Comparison of ENCODE assay signal across 18 cellular contexts in genomic region chr5:138570871-138571270, GRCh38.
"Had no signal": no experiment of that assay in that cellular context is flagged by ENCODE, and none has a peak within 500 bp of the region (broad histone marks: within the 10 kb centered on the region; RNA-seq: fewer than 3 reads in every experiment).

No MANE protein-coding gene starts in this region.

- H3K4me3 Mint-ChIP-seq: activated CD4-positive, alpha-beta memory T cell treated with anti-CD3 and anti-CD28 coated beads, Interleukin-2, amount 10 ng/mL, durations not matched to agents 7 days and 5 days; activated naive CD8-positive, alpha-beta T cell treated with anti-CD3 and anti-CD28 coated beads, Interleukin-2, amount 10 ng/mL, durations not matched to agents 7 days and 5 days; stimulated activated naive CD8-positive, alpha-beta T cell treated with anti-CD3 and anti-CD28 coated beads, Interleukin-15, Interleukin-2, amounts not matched to agents 100 ng/mL and 50 ng/mL, for 24 hours; T-helper 2 cell treated with Interferon-gamma antibody and Interleukin-4, amounts not matched to agents 5 μg/mL and 100 μg/mL, for 36 hours had no signal

- H3K27ac Mint-ChIP-seq: activated CD4-positive, alpha-beta memory T cell treated with anti-CD3 and anti-CD28 coated beads, Interleukin-2, amount 10 ng/mL, durations not matched to agents 7 days and 5 days; activated naive CD8-positive, alpha-beta T cell treated with anti-CD3 and anti-CD28 coated beads, Interleukin-2, amount 10 ng/mL, durations not matched to agents 7 days and 5 days; activated T-helper 2 cell treated with anti-CD3 and anti-CD28 coated beads, Interferon-gamma antibody, Interleukin-2, Interleukin-4, amounts not matched to agents 10 μg/mL and 5 μg/mL and 100 μg/mL, durations not matched to agents 14 hours and 24 hours and 36 hours; stimulated activated naive CD8-positive, alpha-beta T cell treated with anti-CD3 and anti-CD28 coated beads, Interleukin-15, Interleukin-2, amounts not matched to agents 100 ng/mL and 50 ng/mL, for 24 hours; T-helper 2 cell treated with Interferon-gamma antibody and Interleukin-4, amounts not matched to agents 5 μg/mL and 100 μg/mL, for 36 hours had no signal

- H3K9me3 ChIP-seq: thoracic aorta had no signal

- ATAC-seq: foreskin keratinocyte; left colon; naive thymus-derived CD8-positive, alpha-beta T cell had no signal

- DNase-seq: activated CD4-positive, alpha-beta memory T cell treated with anti-CD3 and anti-CD28 coated beads, Interleukin-2, amount 10 ng/mL, durations not matched to agents 7 days and 5 days; activated CD4-positive, alpha-beta T cell treated with anti-CD3 and anti-CD28 coated beads for 1 hour; activated CD8-positive, alpha-beta memory T cell treated with anti-CD3 and anti-CD28 coated beads, Interleukin-2, amount 50 U/mL, for 48 hours; activated naive CD8-positive, alpha-beta T cell treated with anti-CD3 and anti-CD28 coated beads, Interleukin-2, amount 10 ng/mL, durations not matched to agents 7 days and 5 days; aorta; foreskin keratinocyte; head of caudate nucleus; left colon; naive thymus-derived CD8-positive, alpha-beta T cell; occipital lobe; stimulated activated CD4-positive, alpha-beta T cell treated with anti-CD3 and anti-CD28 coated beads, Interleukin-2, amount 100 ng/mL, for 48 hours had no signal

- H3K4me3 ChIP-seq: cardiac muscle cell, lung, thoracic aorta had no signal

- H3K27me3 Mint-ChIP-seq: activated CD4-positive, alpha-beta memory T cell treated with anti-CD3 and anti-CD28 coated beads, Interleukin-2, amount 10 ng/mL, durations not matched to agents 7 days and 5 days; activated naive CD8-positive, alpha-beta T cell treated with anti-CD3 and anti-CD28 coated beads, Interleukin-2, amount 10 ng/mL, durations not matched to agents 7 days and 5 days; naive thymus-derived CD8-positive, alpha-beta T cell; stimulated activated naive CD8-positive, alpha-beta T cell treated with anti-CD3 and anti-CD28 coated beads, Interleukin-15, Interleukin-2, amounts not matched to agents 100 ng/mL and 50 ng/mL, for 24 hours had no signal

- H3K4me1 ChIP-seq: foreskin keratinocyte had no signal

- H3K27me3 ChIP-seq: cardiac muscle cell, foreskin keratinocyte had no signal

- H3K9me3 Mint-ChIP-seq: activated CD4-positive, alpha-beta memory T cell treated with anti-CD3 and anti-CD28 coated beads, Interleukin-2, amount 10 ng/mL, durations not matched to agents 7 days and 5 days; activated naive CD8-positive, alpha-beta T cell treated with anti-CD3 and anti-CD28 coated beads, Interleukin-2, amount 10 ng/mL, durations not matched to agents 7 days and 5 days; stimulated activated naive CD8-positive, alpha-beta T cell treated with anti-CD3 and anti-CD28 coated beads, Interleukin-15, Interleukin-2, amounts not matched to agents 100 ng/mL and 50 ng/mL, for 24 hours had no signal

- FAIRE-seq: colon had no signal
